15 cellular contexts compared by ENCODE assay signal in the genomic region with DNA sequence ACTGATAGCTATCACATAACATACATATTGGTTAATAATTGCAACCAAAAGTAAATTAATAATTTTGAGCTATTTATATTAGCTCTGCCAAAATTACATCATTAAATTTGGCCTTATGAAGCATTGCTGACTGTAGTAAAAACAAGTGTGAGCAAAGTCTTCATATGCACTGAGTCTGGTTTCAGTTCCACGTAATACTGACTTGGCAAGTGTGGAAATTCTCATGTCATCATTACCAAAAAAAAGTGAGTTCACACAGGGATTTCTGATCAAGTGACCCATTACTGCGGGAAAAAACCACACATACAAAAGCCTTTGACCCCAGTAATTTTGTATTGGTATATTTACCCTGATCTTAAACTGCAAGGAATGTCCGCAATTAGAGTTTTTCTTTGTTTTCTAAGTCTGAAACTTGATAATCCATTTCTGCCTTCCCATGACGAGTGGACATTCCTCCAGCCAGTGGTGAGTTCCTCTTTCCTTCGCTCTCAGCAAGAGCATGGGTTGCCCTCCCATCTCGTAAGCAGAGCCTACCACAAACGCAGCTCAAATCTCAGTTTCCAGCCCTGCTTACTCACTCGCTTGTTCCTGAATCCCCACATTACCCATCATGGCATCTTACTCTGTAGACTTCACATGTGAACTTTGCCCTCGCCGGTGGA.
DNase-seq lines count a peak whose midpoint lies in the region; ATAC-seq and TF ChIP-seq lines count a peak whose summit lies in the region.
"Had no signal": no experiment of that assay in that cellular context is flagged by ENCODE, and none has a peak within 500 bp of the region (broad histone marks: within the 10 kb centered on the region; RNA-seq: fewer than 3 reads in every experiment).

No MANE protein-coding gene starts in this region.

- DNase-seq in GM12865 (ENCODE audit: low read depth) (peak; percentile 13), OCI-M1 (lab: John Stamatoyannopoulos, UW) (peak; percentile 28), fibroblast of mammary gland (ENCODE audit: low read depth) (peak; percentile 74), psoas muscle (no peak), SHP77 (lab: John Stamatoyannopoulos, UW) (no peak), MCF 10A (ENCODE audit: unreplicated experiment) (no peak), COR-L47 (lab: John Stamatoyannopoulos, UW) (no peak)
- no peak for DNase-seq in activated T-helper 1 cell treated with anti-CD3 and anti-CD28 coated beads, Interleukin-12 subunit alpha, Interleukin-12 subunit beta, Interleukin-2, Interleukin-4 antibody, amounts not matched to agents 30 ng/mL and 10 ng/mL and 1 ng/mL, durations not matched to agents 14 hours and 24 hours and 36 hours (ENCODE audit: low spot score)
- DNase-seq: activated CD8-positive, alpha-beta T cell treated with anti-CD3 and anti-CD28 coated beads for 36 hours; cortex of kidney; GOT3; left ventricle myocardium superior; stimulated activated CD4-positive, alpha-beta T cell treated with anti-CD3 and anti-CD28 coated beads, Interleukin-4, amount 100 ng/mL, for 24 hours; T1000 had no signal

- H3K4me1 ChIP-seq in psoas muscle, result peaks cover 13% of the 10 kb centered on the region

- no peaks in the 10 kb centered on the region for H3K4me1 Mint-ChIP-seq in activated T-helper 1 cell treated with anti-CD3 and anti-CD28 coated beads, Interleukin-12 subunit alpha, Interleukin-12 subunit beta, Interleukin-2, Interleukin-4 antibody, amounts not matched to agents 30 ng/mL and 10 ng/mL and 1 ng/mL, durations not matched to agents 14 hours and 24 hours and 36 hours (ENCODE audit: low read depth)
- peaks cover 10% of the 10 kb centered on the region for H3K4me1 Mint-ChIP-seq in MCF 10A (ENCODE audit: insufficient read depth, unreplicated experiment)

- BruUV-seq in MCF 10A (replicated peaks; lab: Mats Ljungman, UMichigan), result no TSS peak

- H3K36me3 Mint-ChIP-seq in activated T-helper 1 cell treated with anti-CD3 and anti-CD28 coated beads, Interleukin-12 subunit alpha, Interleukin-12 subunit beta, Interleukin-2, Interleukin-4 antibody, amounts not matched to agents 30 ng/mL and 10 ng/mL and 1 ng/mL, durations not matched to agents 14 hours and 24 hours and 36 hours (ENCODE audit: low read depth), result no peaks in the 10 kb centered on the region
- H3K36me3 Mint-ChIP-seq in MCF 10A (ENCODE audit: insufficient read depth, unreplicated experiment), result peaks cover 25% of the 10 kb centered on the region

- H3K4me3 ChIP-seq in GM12865 (ENCODE audit: low read depth, low read length) (no peak overlapping the region), fibroblast of mammary gland (ENCODE audit: control insufficient read depth, low read depth, low read length) (no peak overlapping the region), psoas muscle (no peak overlapping the region)
- H3K4me3 ChIP-seq: right atrium auricular region had no signal

- no peak overlapping the region for H3K4me3 Mint-ChIP-seq in activated T-helper 1 cell treated with anti-CD3 and anti-CD28 coated beads, Interleukin-12 subunit alpha, Interleukin-12 subunit beta, Interleukin-2, Interleukin-4 antibody, amounts not matched to agents 30 ng/mL and 10 ng/mL and 1 ng/mL, durations not matched to agents 14 hours and 24 hours and 36 hours
- no peak overlapping the region for H3K4me3 Mint-ChIP-seq in MCF 10A (ENCODE audit: unreplicated experiment)
- H3K4me3 Mint-ChIP-seq: activated CD8-positive, alpha-beta T cell treated with anti-CD3 and anti-CD28 coated beads for 36 hours had no signal

- no peaks in the 10 kb centered on the region for H3K9me3 Mint-ChIP-seq in activated T-helper 1 cell treated with anti-CD3 and anti-CD28 coated beads, Interleukin-12 subunit alpha, Interleukin-12 subunit beta, Interleukin-2, Interleukin-4 antibody, amounts not matched to agents 30 ng/mL and 10 ng/mL and 1 ng/mL, durations not matched to agents 14 hours and 24 hours and 36 hours
- no peaks in the 10 kb centered on the region for H3K9me3 Mint-ChIP-seq in MCF 10A (ENCODE audit: unreplicated experiment)
- H3K9me3 Mint-ChIP-seq: activated CD8-positive, alpha-beta T cell treated with anti-CD3 and anti-CD28 coated beads for 36 hours had no signal

- H3K27me3 Mint-ChIP-seq in activated T-helper 1 cell treated with anti-CD3 and anti-CD28 coated beads, Interleukin-12 subunit alpha, Interleukin-12 subunit beta, Interleukin-2, Interleukin-4 antibody, amounts not matched to agents 30 ng/mL and 10 ng/mL and 1 ng/mL, durations not matched to agents 14 hours and 24 hours and 36 hours (ENCODE audit: insufficient read depth), result peaks cover 8% of the 10 kb centered on the region
- H3K27me3 Mint-ChIP-seq in MCF 10A (ENCODE audit: insufficient read depth, unreplicated experiment), result no peaks in the 10 kb centered on the region

- H3K27ac ChIP-seq in psoas muscle, result peak overlapping the region; percentile 40
- H3K27ac ChIP-seq: right atrium auricular region had no signal

- no peaks in the 10 kb centered on the region for H3K9me3 ChIP-seq in psoas muscle
- H3K9me3 ChIP-seq: right atrium auricular region had no signal

- H3K27me3 ChIP-seq in psoas muscle (ENCODE audit: insufficient read depth in 3 of 3, low read length in 2 of 3), result no peaks in the 10 kb centered on the region
- H3K27me3 ChIP-seq: right atrium auricular region had no signal

- POLR2A ChIA-PET in MCF 10A (lab: Yijun Ruan, JAX), result interaction anchor here (0.6 to 1.2 kb wide), 5 partner anchors 10 to 179 kb away, joined by 3 to 4 read pairs (median 3); no protein-coding TSS in a partner anchor

- CTCF ChIA-PET in MCF 10A (lab: Yijun Ruan, JAX), result interaction anchor here (0.6 to 1.0 kb wide), 3 partner anchors 35 to 143 kb away, joined by 3 read pairs; no protein-coding TSS in a partner anchor

- no peak for TF ChIP-seq CTCF in GM12865 (IDR thresholded peaks at IDR 0.05; ENCODE audit: insufficient read depth, low read depth, low read length, missing control alignments)
- no peak for TF ChIP-seq CTCF in fibroblast of mammary gland (conservative IDR thresholded peaks at IDR 0.05; ENCODE audit: control insufficient read depth, insufficient read depth, low read depth, low read length)
- no peak for TF ChIP-seq CTCF in psoas muscle (IDR thresholded peaks at IDR 0.05)
- no peak for TF ChIP-seq CTCF in MCF 10A (IDR thresholded peaks at IDR 0.05; ENCODE audit: unreplicated experiment)

- H3K36me3 ChIP-seq in psoas muscle (ENCODE audit: insufficient read depth in 1 of 2, low read depth in 1 of 2), result no peaks in the 10 kb centered on the region
- H3K36me3 ChIP-seq: right atrium auricular region had no signal

- H3K27ac Mint-ChIP-seq in activated T-helper 1 cell treated with anti-CD3 and anti-CD28 coated beads, Interleukin-12 subunit alpha, Interleukin-12 subunit beta, Interleukin-2, Interleukin-4 antibody, amounts not matched to agents 30 ng/mL and 10 ng/mL and 1 ng/mL, durations not matched to agents 14 hours and 24 hours and 36 hours, result no peak overlapping the region
- H3K27ac Mint-ChIP-seq in MCF 10A (ENCODE audit: low read depth, unreplicated experiment), result no peak overlapping the region
- H3K27ac Mint-ChIP-seq: activated CD8-positive, alpha-beta T cell treated with anti-CD3 and anti-CD28 coated beads for 36 hours had no signal

- peak in 3 of 4 donors; percentile 65 to 69 (median 65) for ATAC-seq in psoas muscle
- ATAC-seq: activated CD8-positive, alpha-beta T cell treated with anti-CD3 and anti-CD28 coated beads for 36 hours; left ventricle myocardium superior had no signal

- WGBS in psoas muscle, 3 donors, result 44 to 72% (median 46%) methylated on average over 10 of the region's 10 CpGs

- intact Hi-C loops in psoas muscle (cut with DNase I) (loop anchor here in 1 of 2 donors (5.0 kb wide), 1 partner anchor 66 kb away; no protein-coding TSS in a partner anchor), MCF 10A (cut with micrococcal nuclease) (no loop called here)
- intact Hi-C loops in activated T-helper 1 cell treated with anti-CD3 and anti-CD28 coated beads, Interleukin-12 subunit alpha, Interleukin-12 subunit beta, Interleukin-2, Interleukin-4 antibody, amounts not matched to agents 30 ng/mL and 10 ng/mL and 1 ng/mL, durations not matched to agents 14 hours and 24 hours and 36 hours (cut with micrococcal nuclease), result no loop called here

Comparison
In these comparisons a context has a peak if more than half of its experiments do, and no peak if none do; other contexts are left out.
1. DNase-seq: peak in GM12865 (single experiment), OCI-M1 (single experiment) and fibroblast of mammary gland (single experiment); none in psoas muscle (0 of 2), SHP77 (0 of 2), activated T-helper 1 cell treated with anti-CD3 and anti-CD28 coated beads, Interleukin-12 subunit alpha, Interleukin-12 subunit beta, Interleukin-2, Interleukin-4 antibody, amounts not matched to agents 30 ng/mL and 10 ng/mL and 1 ng/mL, durations not matched to agents 14 hours and 24 hours and 36 hours (single experiment), MCF 10A (single experiment) and COR-L47 (single experiment).